ENCODE assay signal across 14 cellular contexts in the genomic region with DNA sequence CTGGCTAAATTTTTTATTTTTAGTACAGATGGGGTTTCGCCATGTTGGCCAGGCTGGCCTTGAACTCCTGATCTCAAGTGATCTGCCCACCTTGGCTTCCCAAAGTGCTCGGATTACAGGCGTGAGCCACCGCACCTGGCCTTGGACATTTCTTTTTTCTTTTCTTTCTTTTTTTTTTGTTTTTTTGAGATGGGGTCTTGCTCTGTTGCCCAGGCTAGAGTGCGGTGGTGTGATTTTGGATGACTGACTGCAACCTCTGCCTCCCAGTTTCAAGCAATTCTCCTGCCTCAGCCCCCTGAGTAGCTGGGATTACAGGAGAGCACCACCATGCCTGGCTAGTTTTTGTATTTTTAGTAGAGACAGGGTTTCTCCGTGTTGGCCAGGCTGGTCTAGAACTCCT. TPM values are rescaled to one million over a fixed set of nuclear protein-coding genes. Genes with fewer than 3 reads are reported as not detected.
"Had no signal": no experiment of that assay in that cellular context is flagged by ENCODE, and none has a peak within 500 bp of the region (broad histone marks: within the 10 kb centered on the region; RNA-seq: fewer than 3 reads in every experiment).

No MANE protein-coding gene starts in this region.

RNA-seq across cellular contexts. Expression of gene DLX2, which starts 11.5 kb away (rescaled TPM):
- total RNA-seq: omental fat pad, pancreas, posterior vena cava, psoas muscle, pulmonary artery endothelial cell, renal cortical epithelial cell, right atrium auricular region, right cardiac atrium, right lobe of liver, skeletal muscle tissue, spleen had no signal
- polyA plus RNA-seq: ovary, pancreas, psoas muscle, right cardiac atrium had no signal

RNA-seq across cellular contexts. Expression of gene DLX1, which starts 28.9 kb away (rescaled TPM):
- total RNA-seq: natural killer cell; natural killer cell treated with Interleukin-12 subunit alpha and Interleukin-12 subunit beta and Interleukin-15 and Interleukin-18, amount 100 ng/mL, for 72 hours; posterior vena cava; renal cortical epithelial cell; right atrium auricular region; right lobe of liver; skeletal muscle tissue; spleen had no signal
